ENCODE assay signal across 9 cellular contexts in genomic region chr18:23992119-23992940, GRCh38. TPM values are rescaled to one million over a fixed set of nuclear protein-coding genes. Genes with fewer than 3 reads are reported as not detected.
DNase-seq lines count a peak whose midpoint lies in the region; ATAC-seq and TF ChIP-seq lines count a peak whose summit lies in the region.
"Had no signal": no experiment of that assay in that cellular context is flagged by ENCODE, and none has a peak within 500 bp of the region (broad histone marks: within the 10 kb centered on the region; RNA-seq: fewer than 3 reads in every experiment).

No MANE protein-coding gene starts in this region.

- H3K36me3 ChIP-seq in testis (ENCODE audit: low read depth, missing control alignments), result no peaks in the 10 kb centered on the region
- H3K36me3 ChIP-seq: BLaER1 treated with 17β-estradiol and CSF1 and Interleukin-3, amounts not matched to agents 10 nM and 100 nM had no signal

- CTCF ChIA-PET in activated CD8-positive, alpha-beta memory T cell treated with anti-CD3 and anti-CD28 coated beads, Interleukin-2, amount 10 ng/mL, durations not matched to agents 7 days and 5 days (lab: Charles Lee), result interaction anchor here (0.8 to 1.8 kb wide), 9 partner anchors 8 to 84 kb away, joined by 3 to 5 read pairs (median 3); no protein-coding TSS in a partner anchor

- peaks cover 3% of the 10 kb centered on the region for H3K9me3 Mint-ChIP-seq in activated CD8-positive, alpha-beta memory T cell treated with anti-CD3 and anti-CD28 coated beads, Interleukin-2, amount 10 ng/mL, durations not matched to agents 7 days and 5 days (ENCODE audit: low read depth)

- TF ChIP-seq POLR2A in testis (IDR thresholded peaks at IDR 0.05), result no peak

- peaks cover 6% of the 10 kb centered on the region for H3K27me3 ChIP-seq in foreskin keratinocyte
- no peaks in the 10 kb centered on the region for H3K27me3 ChIP-seq in testis
- H3K27me3 ChIP-seq: BLaER1 treated with 17β-estradiol and CSF1 and Interleukin-3, amounts not matched to agents 10 nM and 100 nM had no signal

- no peak for TF ChIP-seq CTCF in foreskin keratinocyte (conservative IDR thresholded peaks at IDR 0.05)
- no peak for TF ChIP-seq CTCF in testis (IDR thresholded peaks at IDR 0.05)

- no peaks in the 10 kb centered on the region for H3K9me3 ChIP-seq in testis
- H3K9me3 ChIP-seq: BLaER1 treated with 17β-estradiol and CSF1 and Interleukin-3, amounts not matched to agents 10 nM and 100 nM had no signal

- 38 to 39% methylated on average over 7 of the region's 7 CpGs for WGBS in testis, 2 donors

- peak; percentile 66 for DNase-seq in activated CD8-positive, alpha-beta memory T cell treated with anti-CD3 and anti-CD28 coated beads, Interleukin-2, amount 10 ng/mL, durations not matched to agents 7 days and 5 days
- no peak for DNase-seq in activated CD8-positive, alpha-beta memory T cell treated with anti-CD3 and anti-CD28 coated beads for 24 hours
- DNase-seq in activated CD4-positive, alpha-beta T cell treated with anti-CD3 and anti-CD28 coated beads for 48 hours, result peak; percentile 46
- DNase-seq in foreskin keratinocyte (peak; percentile 72 to 84), testis (peak; percentile 66), 8988T (no peak), NK-92 (lab: John Stamatoyannopoulos, UW; ENCODE audit: unreplicated experiment) (no peak)

- intact Hi-C loops in testis (cut with DNase I; ENCODE audit: low total_unique reads), result no loop called here

- no peaks in the 10 kb centered on the region for H3K27me3 Mint-ChIP-seq in activated CD8-positive, alpha-beta memory T cell treated with anti-CD3 and anti-CD28 coated beads, Interleukin-2, amount 10 ng/mL, durations not matched to agents 7 days and 5 days

- H3K4me3 Mint-ChIP-seq in activated CD8-positive, alpha-beta memory T cell treated with anti-CD3 and anti-CD28 coated beads, Interleukin-2, amount 10 ng/mL, durations not matched to agents 7 days and 5 days, result peak overlapping the region; percentile 45

- peaks cover 54% of the 10 kb centered on the region for H3K4me1 Mint-ChIP-seq in activated CD8-positive, alpha-beta memory T cell treated with anti-CD3 and anti-CD28 coated beads, Interleukin-2, amount 10 ng/mL, durations not matched to agents 7 days and 5 days

- H3K27ac ChIP-seq in foreskin keratinocyte, result peak overlapping the region; percentile 72
- no peak overlapping the region for H3K27ac ChIP-seq in testis
- H3K27ac ChIP-seq: BLaER1 treated with 17β-estradiol and CSF1 and Interleukin-3, amounts not matched to agents 10 nM and 100 nM had no signal

- peaks cover 9% of the 10 kb centered on the region for H3K36me3 Mint-ChIP-seq in activated CD8-positive, alpha-beta memory T cell treated with anti-CD3 and anti-CD28 coated beads, Interleukin-2, amount 10 ng/mL, durations not matched to agents 7 days and 5 days

- ATAC-seq in activated CD8-positive, alpha-beta memory T cell treated with anti-CD3 and anti-CD28 coated beads, Interleukin-2, amount 10 ng/mL, durations not matched to agents 7 days and 5 days, result peak; percentile 97
- ATAC-seq in foreskin keratinocyte (peak; percentile 74), HG02623 (IDR thresholded peaks at IDR 0.05; ENCODE audit: unreplicated experiment) (no peak)

- peak overlapping the region; percentile 85 for H3K27ac Mint-ChIP-seq in activated CD8-positive, alpha-beta memory T cell treated with anti-CD3 and anti-CD28 coated beads, Interleukin-2, amount 10 ng/mL, durations not matched to agents 7 days and 5 days

- H3K4me1 ChIP-seq in foreskin keratinocyte (peaks cover 14% of the 10 kb centered on the region), testis (peaks cover 9% of the 10 kb centered on the region)

- no peak overlapping the region for H3K4me3 ChIP-seq in testis
- H3K4me3 ChIP-seq: BLaER1 treated with 17β-estradiol and CSF1 and Interleukin-3, amounts not matched to agents 10 nM and 100 nM had no signal

RNA-seq across cellular contexts. Expression of gene TTC39C, which starts 22.2 kb away (rescaled TPM):
- total RNA-seq in activated CD8-positive, alpha-beta memory T cell treated with anti-CD3 and anti-CD28 coated beads, Interleukin-2, amount 10 ng/mL, durations not matched to agents 7 days and 5 days, result 10 to 100 TPM; 59.0 to 69.7 TPM
- total RNA-seq in foreskin keratinocyte, result 15.9 and 16.9 TPM in 2 replicates
- 13.3 and 16.0 TPM in 2 replicates for polyA plus RNA-seq in foreskin keratinocyte
- total RNA-seq in testis, result 10 to 100 TPM; 57.7 to 68.3 TPM
- polyA plus RNA-seq in testis (ENCODE audit: insufficient read depth, low read depth, low replicate concordance), result 70.4 TPM

Comparison
In these comparisons a context has a peak if more than half of its experiments do, and no peak if none do; other contexts are left out.
1. DNase-seq: peak in activated CD8-positive, alpha-beta memory T cell treated with anti-CD3 and anti-CD28 coated beads, Interleukin-2, amount 10 ng/mL, durations not matched to agents 7 days and 5 days (single experiment), activated CD4-positive, alpha-beta T cell treated with anti-CD3 and anti-CD28 coated beads for 48 hours (single experiment), foreskin keratinocyte (2 of 2) and testis (single experiment); none in activated CD8-positive, alpha-beta memory T cell treated with anti-CD3 and anti-CD28 coated beads for 24 hours (single experiment), 8988T (single experiment) and NK-92 (single experiment).